ENCODE assay signal across 10 cellular contexts in the genomic region with DNA sequence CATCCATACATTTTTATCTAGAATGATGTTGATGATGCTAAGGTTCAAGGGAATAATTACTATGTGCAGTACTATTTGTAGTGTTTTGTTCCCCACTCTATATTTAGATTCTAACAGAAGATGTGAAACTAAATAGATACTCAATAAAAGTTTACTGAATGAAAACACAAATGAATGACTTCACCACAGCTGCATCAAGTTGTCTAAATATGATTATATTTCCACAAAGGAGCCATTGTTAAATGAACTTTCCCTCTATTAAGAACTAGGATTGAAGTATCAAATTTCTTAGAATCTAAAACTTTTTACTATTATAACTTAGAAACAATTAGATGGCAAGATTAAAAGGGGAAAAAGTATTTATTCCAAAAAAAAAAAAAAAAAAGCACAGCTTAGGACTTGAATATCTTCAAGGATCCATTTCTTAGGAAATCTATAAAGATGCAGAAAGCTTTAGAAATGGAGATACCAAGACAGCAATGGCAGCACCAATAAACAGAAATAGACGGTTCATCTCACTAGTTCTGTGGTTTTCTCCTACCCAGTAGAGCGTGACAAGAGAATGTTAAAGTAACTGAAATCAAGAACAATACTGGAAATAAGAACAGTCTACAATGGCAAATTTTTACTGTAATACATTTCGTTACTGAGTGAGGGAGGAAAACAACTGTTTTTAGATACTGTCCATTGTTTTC.
DNase-seq lines count a peak whose midpoint lies in the region; ATAC-seq and TF ChIP-seq lines count a peak whose summit lies in the region.
"Had no signal": no experiment of that assay in that cellular context is flagged by ENCODE, and none has a peak within 500 bp of the region (broad histone marks: within the 10 kb centered on the region; RNA-seq: fewer than 3 reads in every experiment).

No MANE protein-coding gene starts in this region.

- H3K4me1 ChIP-seq in suprapubic skin, result no peaks in the 10 kb centered on the region
- H3K4me1 ChIP-seq in thyroid gland, result no peaks in the 10 kb centered on the region

- intact Hi-C loops in thyroid gland (cut with DNase I), result no loop called here

- H3K9me3 ChIP-seq in suprapubic skin (no peaks in the 10 kb centered on the region), thyroid gland (no peaks in the 10 kb centered on the region)

- H3K4me1 Mint-ChIP-seq in naive B cell, result peaks cover 69 to 87% (median 85%) of the 10 kb centered on the region in 3 donors
- H3K4me1 Mint-ChIP-seq in activated T-cell treated with anti-CD3 and anti-CD28 coated beads, Interleukin-2, amount 50 U/mL, for 24 hours (ENCODE audit: low read depth), result peaks cover 6% of the 10 kb centered on the region

- ATAC-seq in GM18907 (IDR thresholded peaks at IDR 0.05; ENCODE audit: unreplicated experiment), result peak; percentile 83
- ATAC-seq in GM21786 (IDR thresholded peaks at IDR 0.05; ENCODE audit: unreplicated experiment), result peak; percentile 92
- peak; percentile 72 for ATAC-seq in HG03439 (IDR thresholded peaks at IDR 0.05; ENCODE audit: unreplicated experiment)
- peak; percentile 87 to 90 for ATAC-seq in naive B cell (ENCODE audit: low read depth in 2 of 2)

- H3K27me3 ChIP-seq in suprapubic skin, result no peaks in the 10 kb centered on the region
- H3K27me3 ChIP-seq in thyroid gland, result no peaks in the 10 kb centered on the region

- H3K4me3 ChIP-seq in suprapubic skin, result no peak overlapping the region
- H3K4me3 ChIP-seq in thyroid gland (replicated peaks in 1 of 3), result no peak overlapping the region
- H3K4me3 ChIP-seq: coronary artery had no signal

- peak; percentile 62 for DNase-seq in naive B cell
- no peak for DNase-seq in OCI-M2 (lab: John Stamatoyannopoulos, UW; ENCODE audit: unreplicated experiment)
- no peak for DNase-seq in suprapubic skin (ENCODE audit: low spot score in 2 of 2)
- DNase-seq in activated T-cell treated with anti-CD3 and anti-CD28 coated beads, Interleukin-2, amount 50 U/mL, for 24 hours, result no peak
- no peak for DNase-seq in thyroid gland

- 61% methylated on average over 3 of the region's 3 CpGs for WGBS in suprapubic skin
- 52 to 57% methylated on average over 3 of the region's 3 CpGs for WGBS in thyroid gland, 2 donors

- peaks cover 0 to 4% of the 10 kb centered on the region in 2 donors for H3K36me3 Mint-ChIP-seq in naive B cell
- H3K36me3 Mint-ChIP-seq in activated T-cell treated with anti-CD3 and anti-CD28 coated beads, Interleukin-2, amount 50 U/mL, for 24 hours (ENCODE audit: low read depth), result no peaks in the 10 kb centered on the region

- TF ChIP-seq EP300 in suprapubic skin (IDR thresholded peaks at IDR 0.05), result no peak

- TF ChIP-seq CTCF in suprapubic skin (IDR thresholded peaks at IDR 0.05), result no peak
- TF ChIP-seq CTCF in thyroid gland (IDR thresholded peaks at IDR 0.05), result no peak

- TF ChIP-seq POLR2A in suprapubic skin (IDR thresholded peaks at IDR 0.05) (no peak), thyroid gland (IDR thresholded peaks at IDR 0.05) (no peak)

- no peak overlapping the region for H3K27ac ChIP-seq in suprapubic skin
- no peak overlapping the region for H3K27ac ChIP-seq in thyroid gland
- H3K27ac ChIP-seq: coronary artery had no signal

- no peaks in the 10 kb centered on the region for H3K27me3 Mint-ChIP-seq in naive B cell
- H3K27me3 Mint-ChIP-seq in activated T-cell treated with anti-CD3 and anti-CD28 coated beads, Interleukin-2, amount 50 U/mL, for 24 hours, result peaks cover 23% of the 10 kb centered on the region

- H3K4me3 Mint-ChIP-seq in naive B cell, result peak overlapping the region; percentile 71 to 90 (median 82)
- no peak overlapping the region for H3K4me3 Mint-ChIP-seq in activated T-cell treated with anti-CD3 and anti-CD28 coated beads, Interleukin-2, amount 50 U/mL, for 24 hours
- H3K4me3 Mint-ChIP-seq: activated T-helper 1 cell treated with anti-CD3 and anti-CD28 coated beads, Interleukin-12 subunit alpha, Interleukin-12 subunit beta, Interleukin-2, Interleukin-4 antibody, amounts not matched to agents 30 ng/mL and 10 ng/mL and 1 ng/mL, durations not matched to agents 14 hours and 24 hours and 36 hours had no signal

- H3K27ac Mint-ChIP-seq in naive B cell, result peak overlapping the region; percentile 87 to 96 (median 94)
- no peak overlapping the region for H3K27ac Mint-ChIP-seq in activated T-cell treated with anti-CD3 and anti-CD28 coated beads, Interleukin-2, amount 50 U/mL, for 24 hours
- H3K27ac Mint-ChIP-seq: activated T-helper 1 cell treated with anti-CD3 and anti-CD28 coated beads, Interleukin-12 subunit alpha, Interleukin-12 subunit beta, Interleukin-2, Interleukin-4 antibody, amounts not matched to agents 30 ng/mL and 10 ng/mL and 1 ng/mL, durations not matched to agents 14 hours and 24 hours and 36 hours had no signal

- no peaks in the 10 kb centered on the region for H3K9me3 Mint-ChIP-seq in naive B cell
- H3K9me3 Mint-ChIP-seq in activated T-cell treated with anti-CD3 and anti-CD28 coated beads, Interleukin-2, amount 50 U/mL, for 24 hours, result no peaks in the 10 kb centered on the region
- H3K9me3 Mint-ChIP-seq: activated T-helper 1 cell treated with anti-CD3 and anti-CD28 coated beads, Interleukin-12 subunit alpha, Interleukin-12 subunit beta, Interleukin-2, Interleukin-4 antibody, amounts not matched to agents 30 ng/mL and 10 ng/mL and 1 ng/mL, durations not matched to agents 14 hours and 24 hours and 36 hours had no signal

- H3K36me3 ChIP-seq in suprapubic skin, result no peaks in the 10 kb centered on the region
- H3K36me3 ChIP-seq in thyroid gland, result no peaks in the 10 kb centered on the region
